ENCODE assay signal across 1 cellular context in genomic region chr4:102678107-102678506, GRCh38.
TF ChIP-seq lines count a peak whose summit lies in the region.

No MANE protein-coding gene starts in this region.

TF ChIP-seq in neural cell, 6 proteins besides CTCF, POLR2A, EP300 and RAD21 (continued from another document):
- peak; percentile 75 for TF ChIP-seq POLR2AphosphoS5 (IDR thresholded peaks at IDR 0.05)
- TF ChIP-seq TAF1 (IDR thresholded peaks at IDR 0.05; ENCODE audit: low read depth), result no peak
- no peak for TF ChIP-seq SMC3 (conservative IDR thresholded peaks at IDR 0.05; ENCODE audit: poor library complexity)
